8 cellular contexts compared by ENCODE assay signal in the genomic region with DNA sequence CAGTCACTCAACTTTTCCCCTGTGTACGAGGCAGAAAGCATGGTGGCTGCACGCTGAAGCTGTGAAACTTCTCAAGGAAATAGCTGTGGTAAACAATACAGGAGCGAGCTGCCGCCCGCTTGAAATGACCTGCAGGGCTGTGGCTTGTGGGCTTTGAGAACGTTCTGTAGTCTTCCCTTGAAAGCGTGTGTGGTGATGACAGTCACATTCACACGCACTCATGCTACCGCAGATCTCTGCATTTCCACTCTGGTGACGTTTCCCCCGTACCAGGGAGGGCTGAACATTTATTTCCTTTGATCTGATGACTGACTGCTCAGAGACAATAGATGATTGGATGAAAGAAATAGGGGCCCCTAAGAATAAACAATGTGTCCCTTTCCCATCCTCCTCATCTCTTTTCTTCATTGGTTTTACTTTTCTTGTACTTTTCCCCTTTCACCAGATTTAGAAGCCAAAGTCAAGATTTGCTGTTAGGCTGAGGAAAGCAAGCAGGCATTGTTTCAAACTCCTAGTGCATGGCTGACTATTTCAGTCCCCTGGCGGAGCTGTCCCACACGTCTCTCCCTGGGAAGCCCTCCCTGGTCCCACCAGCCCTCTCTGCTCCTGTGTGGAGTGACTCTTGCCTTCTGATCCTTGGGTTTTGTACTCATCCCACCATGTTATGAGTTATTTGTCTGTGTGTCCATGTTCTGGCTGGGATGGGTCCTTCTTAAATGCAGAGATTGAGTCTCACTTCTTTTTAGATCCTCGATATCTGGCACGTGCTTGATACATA. TPM values are rescaled to one million over a fixed set of nuclear protein-coding genes. Genes with fewer than 3 reads are reported as not detected.
DNase-seq lines count a peak whose midpoint lies in the region; ATAC-seq and TF ChIP-seq lines count a peak whose summit lies in the region.

No MANE protein-coding gene starts in this region.

- DNase-seq in SJCRH30 (no peak), mucosa of gallbladder (ENCODE audit: low spot score) (peak; percentile 75), RKO (ENCODE audit: low spot score) (no peak), amygdala (lab: John Stamatoyannopoulos, UW) (no peak)
- DNase-seq in activated naive CD8-positive, alpha-beta T cell treated with anti-CD3 and anti-CD28 coated beads, Interleukin-2, amount 10 ng/mL, durations not matched to agents 7 days and 5 days: peak; percentile 80

- peak overlapping the region; percentile 73 for H3K4me2 ChIP-seq in BLaER1

- H3K4me3 ChIP-seq in BLaER1 (no peak overlapping the region), HEK293 (ENCODE audit: low read depth, low read length) (no peak overlapping the region), SJCRH30 (no peak overlapping the region)

- H3K27me3 ChIP-seq in BLaER1: peaks cover 23% of the 10 kb centered on the region
- no peaks in the 10 kb centered on the region for H3K27me3 ChIP-seq in SJCRH30

- peak overlapping the region; percentile 98 for H3K27ac Mint-ChIP-seq in activated naive CD8-positive, alpha-beta T cell treated with anti-CD3 and anti-CD28 coated beads, Interleukin-2, amount 10 ng/mL, durations not matched to agents 7 days and 5 days
- peak overlapping the region; percentile 91 for H3K27ac Mint-ChIP-seq in stimulated activated memory B cell treated with anti-CD40 and anti-IgM and Interleukin-4, amounts not matched to agents 10 μg/mL and 1 μg/mL and 100 μg/mL, for 72 hours

- peaks cover 38% of the 10 kb centered on the region for H3K36me3 Mint-ChIP-seq in activated naive CD8-positive, alpha-beta T cell treated with anti-CD3 and anti-CD28 coated beads, Interleukin-2, amount 10 ng/mL, durations not matched to agents 7 days and 5 days
- peaks cover 22% of the 10 kb centered on the region for H3K36me3 Mint-ChIP-seq in stimulated activated memory B cell treated with anti-CD40 and anti-IgM and Interleukin-4, amounts not matched to agents 10 μg/mL and 1 μg/mL and 100 μg/mL, for 72 hours

- H3K27ac ChIP-seq in BLaER1: no peak overlapping the region
- no peak overlapping the region for H3K27ac ChIP-seq in HEK293 (ENCODE audit: extremely low read depth, low read depth, low read length)
- H3K27ac ChIP-seq in SJCRH30: peak overlapping the region; percentile 28; the same call in 1 of the 2 replicates

- POLR2A ChIA-PET in HEK293 (lab: Yijun Ruan, JAX): no interaction called here
- POLR2A ChIA-PET in activated naive CD8-positive, alpha-beta T cell treated with anti-CD3 and anti-CD28 coated beads, Interleukin-2, amount 10 ng/mL, durations not matched to agents 7 days and 5 days (lab: Charles Lee): interaction anchor here (0.8 to 4.3 kb wide), 8 partner anchors 10 to 390 kb away, joined by 3 to 62 read pairs (median 4); a partner anchor contains a TSS

- CTCF ChIA-PET in HEK293 (lab: Yijun Ruan, JAX): interaction anchor here (0.7 to 1.2 kb wide), 2 partner anchors 19 to 450 kb away, joined by 4 to 6 read pairs; no protein-coding TSS in a partner anchor

- no peak for TF ChIP-seq CTCF in HEK293 (tag by site-specific recombination; IDR thresholded peaks at IDR 0.05)

- no peaks in the 10 kb centered on the region for H3K9me3 ChIP-seq in BLaER1
- no peaks in the 10 kb centered on the region for H3K9me3 ChIP-seq in HEK293 (ENCODE audit: control insufficient read depth, insufficient read depth, low read depth, low read length)
- no peaks in the 10 kb centered on the region for H3K9me3 ChIP-seq in SJCRH30 (replicated peaks)

- ATAC-seq in activated naive CD8-positive, alpha-beta T cell treated with anti-CD3 and anti-CD28 coated beads, Interleukin-2, amount 10 ng/mL, durations not matched to agents 7 days and 5 days (ENCODE audit: low read depth): peak; percentile 72
- peak; percentile 78 for ATAC-seq in stimulated activated memory B cell treated with anti-CD40 and anti-IgM and Interleukin-4, amounts not matched to agents 10 μg/mL and 1 μg/mL and 100 μg/mL, for 72 hours

- H4K20me1 ChIP-seq in BLaER1: peaks cover 17% of the 10 kb centered on the region

- H3K36me3 ChIP-seq in BLaER1 (no peaks in the 10 kb centered on the region), HEK293 (ENCODE audit: control insufficient read depth in 2 of 2, insufficient read depth in 1 of 2, low read length in 2 of 2) (no peaks in the 10 kb centered on the region), SJCRH30 (no peaks in the 10 kb centered on the region)

- H3K4me1 ChIP-seq in BLaER1 (peaks cover 48% of the 10 kb centered on the region), HEK293 (ENCODE audit: control insufficient read depth, insufficient read depth, low read length) (no peaks in the 10 kb centered on the region), SJCRH30 (peaks cover 25% of the 10 kb centered on the region)

- no peaks in the 10 kb centered on the region for H3K9me3 Mint-ChIP-seq in activated naive CD8-positive, alpha-beta T cell treated with anti-CD3 and anti-CD28 coated beads, Interleukin-2, amount 10 ng/mL, durations not matched to agents 7 days and 5 days
- no peaks in the 10 kb centered on the region for H3K9me3 Mint-ChIP-seq in stimulated activated memory B cell treated with anti-CD40 and anti-IgM and Interleukin-4, amounts not matched to agents 10 μg/mL and 1 μg/mL and 100 μg/mL, for 72 hours

- peaks cover 63% of the 10 kb centered on the region for H3K4me1 Mint-ChIP-seq in activated naive CD8-positive, alpha-beta T cell treated with anti-CD3 and anti-CD28 coated beads, Interleukin-2, amount 10 ng/mL, durations not matched to agents 7 days and 5 days
- H3K4me1 Mint-ChIP-seq in stimulated activated memory B cell treated with anti-CD40 and anti-IgM and Interleukin-4, amounts not matched to agents 10 μg/mL and 1 μg/mL and 100 μg/mL, for 72 hours: peaks cover 39% of the 10 kb centered on the region

- H3K9ac ChIP-seq in BLaER1: no peak overlapping the region

- H3K4me3 Mint-ChIP-seq in activated naive CD8-positive, alpha-beta T cell treated with anti-CD3 and anti-CD28 coated beads, Interleukin-2, amount 10 ng/mL, durations not matched to agents 7 days and 5 days: peak overlapping the region; percentile 84
- peak overlapping the region; percentile 48 for H3K4me3 Mint-ChIP-seq in stimulated activated memory B cell treated with anti-CD40 and anti-IgM and Interleukin-4, amounts not matched to agents 10 μg/mL and 1 μg/mL and 100 μg/mL, for 72 hours

- no peaks in the 10 kb centered on the region for H3K27me3 Mint-ChIP-seq in activated naive CD8-positive, alpha-beta T cell treated with anti-CD3 and anti-CD28 coated beads, Interleukin-2, amount 10 ng/mL, durations not matched to agents 7 days and 5 days
- no peaks in the 10 kb centered on the region for H3K27me3 Mint-ChIP-seq in stimulated activated memory B cell treated with anti-CD40 and anti-IgM and Interleukin-4, amounts not matched to agents 10 μg/mL and 1 μg/mL and 100 μg/mL, for 72 hours

TF ChIP-seq in HEK293, 187 proteins besides CTCF, POLR2A, EP300 and RAD21:
- TF ChIP-seq, protein P1, sequence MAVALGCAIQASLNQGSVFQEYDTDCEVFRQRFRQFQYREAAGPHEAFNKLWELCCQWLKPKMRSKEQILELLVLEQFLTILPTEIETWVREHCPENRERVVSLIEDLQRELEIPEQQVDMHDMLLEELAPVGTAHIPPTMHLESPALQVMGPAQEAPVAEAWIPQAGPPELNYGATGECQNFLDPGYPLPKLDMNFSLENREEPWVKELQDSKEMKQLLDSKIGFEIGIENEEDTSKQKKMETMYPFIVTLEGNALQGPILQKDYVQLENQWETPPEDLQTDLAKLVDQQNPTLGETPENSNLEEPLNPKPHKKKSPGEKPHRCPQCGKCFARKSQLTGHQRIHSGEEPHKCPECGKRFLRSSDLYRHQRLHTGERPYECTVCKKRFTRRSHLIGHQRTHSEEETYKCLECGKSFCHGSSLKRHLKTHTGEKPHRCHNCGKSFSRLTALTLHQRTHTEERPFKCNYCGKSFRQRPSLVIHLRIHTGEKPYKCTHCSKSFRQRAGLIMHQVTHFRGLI (tag by site-specific recombination; IDR thresholded peaks at IDR 0.05): no peak
- TF ChIP-seq SETDB1 (IDR thresholded peaks at IDR 0.05; ENCODE audit: insufficient read length, low read length) (peak; percentile 6), TCF7L2 (IDR thresholded peaks at IDR 0.05; ENCODE audit: borderline replicate concordance, low read depth, low read length) (0 out of 2 replicates have a peak, but pooled peaks have one; percentile 56)

RNA-seq across cellular contexts. Expression of a gene that starts 3.9 kb away (rescaled TPM):
- total RNA-seq in SJCRH30 (2014; rRNA removed; shearing (Covaris generic)): 15.4 and 16.4 TPM in 2 replicates
- 10 to 100 TPM; 65.3 to 71.7 TPM for total RNA-seq in activated naive CD8-positive, alpha-beta T cell treated with anti-CD3 and anti-CD28 coated beads, Interleukin-2, amount 10 ng/mL, durations not matched to agents 7 days and 5 days
- total RNA-seq in mucosa of gallbladder: 4.1 TPM

RNA-seq across cellular contexts. Expression of a gene that starts 9.2 kb away (rescaled TPM):
- 99.1 and 104 TPM in 2 replicates for total RNA-seq in SJCRH30 (2014; rRNA removed; shearing (Covaris generic))
- 100 to 1,000 TPM in 1 of 2 experiments, 10 to 100 TPM in 1; 99.9 to 102 TPM for total RNA-seq in activated naive CD8-positive, alpha-beta T cell treated with anti-CD3 and anti-CD28 coated beads, Interleukin-2, amount 10 ng/mL, durations not matched to agents 7 days and 5 days
- 155 TPM for total RNA-seq in mucosa of gallbladder

Comparison
In these comparisons a context has a peak if more than half of its experiments do, and no peak if none do; other contexts are left out.
1. DNase-seq: peak in activated naive CD8-positive, alpha-beta T cell treated with anti-CD3 and anti-CD28 coated beads, Interleukin-2, amount 10 ng/mL, durations not matched to agents 7 days and 5 days (single experiment) and mucosa of gallbladder (single experiment); none in SJCRH30 (0 of 2), RKO (single experiment) and amygdala (0 of 56).